Comparison of ENCODE assay signal across 1 cellular context in the genomic region with DNA sequence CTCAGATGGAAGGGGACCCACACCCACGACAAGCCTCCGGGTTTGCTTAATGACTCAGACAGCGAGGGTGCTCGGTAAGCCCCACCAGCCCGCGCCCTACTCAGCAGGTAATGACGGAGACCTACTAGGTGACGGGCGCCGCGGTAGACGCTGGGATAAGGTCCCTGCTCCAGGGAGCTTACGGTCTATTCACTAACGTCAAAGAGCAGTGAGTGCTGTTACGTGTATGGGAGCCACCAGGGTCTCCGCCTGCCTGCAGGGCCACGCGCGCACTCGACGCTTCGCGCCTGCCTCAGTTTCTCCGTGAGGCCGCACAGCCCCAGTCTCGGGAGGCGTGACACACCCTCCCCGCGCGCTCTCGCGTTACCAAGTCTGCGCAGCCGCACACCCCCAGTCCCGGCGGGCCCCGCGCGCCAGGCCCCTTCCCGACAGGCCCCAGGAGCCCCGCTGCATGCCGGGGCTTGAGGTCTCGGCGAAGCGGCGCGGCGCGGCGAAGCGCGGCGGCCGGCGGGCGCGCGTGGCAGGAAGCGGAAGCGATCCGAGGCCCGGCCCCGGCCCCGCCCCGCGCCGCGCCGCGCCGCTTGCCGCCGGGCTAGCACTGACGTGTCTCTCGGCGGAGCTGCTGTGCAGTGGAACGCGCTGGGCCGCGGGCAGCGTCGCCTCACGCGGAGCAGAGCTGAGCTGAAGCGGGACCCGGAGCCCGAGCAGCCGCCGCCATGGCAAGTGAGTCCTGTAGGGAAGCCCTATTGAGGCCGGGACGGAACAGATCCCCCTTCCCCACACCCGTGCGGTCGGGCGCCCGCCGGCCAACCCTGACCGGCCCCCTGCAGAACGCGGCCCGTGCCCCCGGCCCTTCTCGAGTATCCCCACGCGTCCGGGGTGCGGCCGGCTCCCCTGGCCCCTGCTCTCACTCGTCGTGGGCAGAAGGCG.
A peak's percentile ranks its signal among the peaks of the same experiment; 100 is the strongest.
TF ChIP-seq lines count a peak whose summit lies in the region.

Gene SEC61A1, plus strand, starts transcription at position 601 of the 930 bp plus-strand sequence. Its CDS starts 116 bp downstream, at position 717.

TF ChIP-seq in SK-N-SH, 30 proteins besides CTCF, POLR2A, EP300 and RAD21 (continued from another document):
- TF ChIP-seq SIN3A (IDR thresholded peaks at IDR 0.05; ENCODE audit: borderline replicate concordance, low read depth, low read length) (peak; percentile 62; the same call in 1 of the 2 replicates), ZBTB33 (IDR thresholded peaks at IDR 0.05; ENCODE audit: borderline replicate concordance, low read depth) (peak; percentile 96), FOSL2 (IDR thresholded peaks at IDR 0.05; ENCODE audit: borderline replicate concordance, low read depth) (no peak), EZH2phosphoT487 (IDR thresholded peaks at IDR 0.05; ENCODE audit: borderline replicate concordance, low read depth) (no peak), TEAD4 (IDR thresholded peaks at IDR 0.05; ENCODE audit: borderline replicate concordance, insufficient read depth) (no peak), RCOR1 (IDR thresholded peaks at IDR 0.05; ENCODE audit: low read length) (no peak), JUND (IDR thresholded peaks at IDR 0.05) (no peak), RFX5 (IDR thresholded peaks at IDR 0.05; ENCODE audit: low read length) (no peak), IRF3 (IDR thresholded peaks at IDR 0.05; ENCODE audit: low read depth, low read length) (no peak), TAF1 (IDR thresholded peaks at IDR 0.05; ENCODE audit: borderline replicate concordance, low read depth, low read length) (peak; percentile 74)
- TF ChIP-seq, protein P1, sequence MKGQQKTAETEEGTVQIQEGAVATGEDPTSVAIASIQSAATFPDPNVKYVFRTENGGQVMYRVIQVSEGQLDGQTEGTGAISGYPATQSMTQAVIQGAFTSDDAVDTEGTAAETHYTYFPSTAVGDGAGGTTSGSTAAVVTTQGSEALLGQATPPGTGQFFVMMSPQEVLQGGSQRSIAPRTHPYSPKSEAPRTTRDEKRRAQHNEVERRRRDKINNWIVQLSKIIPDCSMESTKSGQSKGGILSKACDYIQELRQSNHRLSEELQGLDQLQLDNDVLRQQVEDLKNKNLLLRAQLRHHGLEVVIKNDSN (IDR thresholded peaks at IDR 0.05; ENCODE audit: borderline replicate concordance, low read depth) = no peak
